Comparison of ENCODE assay signal across 9 cellular contexts in the genomic region with DNA sequence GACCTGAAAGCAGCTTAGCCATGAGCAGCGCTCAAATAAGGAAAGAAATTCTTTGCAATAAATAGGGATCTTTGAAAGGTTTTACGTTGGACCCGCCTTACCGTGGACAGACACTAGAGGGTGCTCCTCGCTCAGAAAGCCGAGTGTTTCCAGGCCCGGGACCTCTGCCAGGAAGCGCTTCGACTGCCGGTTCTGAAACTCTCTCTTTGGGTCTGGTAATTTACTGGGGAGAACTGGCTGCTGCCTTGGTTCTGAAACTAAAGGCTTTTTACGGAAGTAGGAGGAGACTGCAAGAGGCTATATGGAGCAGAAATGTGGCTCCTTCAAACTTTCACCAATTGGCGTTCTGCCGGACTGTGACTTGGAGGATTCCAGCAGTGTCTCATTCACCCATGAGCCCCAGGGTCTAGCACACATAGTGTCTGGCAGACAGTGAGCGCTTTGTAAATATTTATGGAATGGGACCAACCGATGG. TPM values are rescaled to one million over a fixed set of nuclear protein-coding genes. Genes with fewer than 3 reads are reported as not detected.
DNase-seq lines count a peak whose midpoint lies in the region; ATAC-seq and TF ChIP-seq lines count a peak whose summit lies in the region.
"Had no signal": no experiment of that assay in that cellular context is flagged by ENCODE, and none has a peak within 500 bp of the region (broad histone marks: within the 10 kb centered on the region; RNA-seq: fewer than 3 reads in every experiment).

No MANE protein-coding gene starts in this region.

- no peaks in the 10 kb centered on the region for H3K9me3 Mint-ChIP-seq in activated T-cell treated with anti-CD3 and anti-CD28 coated beads, Interleukin-2, amount 50 U/mL, for 24 hours
- H3K9me3 Mint-ChIP-seq in naive B cell = no peaks in the 10 kb centered on the region

- H3K4me3 ChIP-seq in OCI-LY3 (ENCODE audit: low read length) = peak overlapping the region; percentile 73
- H3K4me3 ChIP-seq in fibroblast of lung (replicated peaks in 1 of 4; ENCODE audit: control extremely low read depth in 1 of 4, insufficient read depth in 1 of 4, low read depth in 3 of 4, low read length in 4 of 4) = peak overlapping the region; percentile 33 to 57 (median 46)

- peaks cover 58% of the 10 kb centered on the region for H3K27me3 Mint-ChIP-seq in activated T-cell treated with anti-CD3 and anti-CD28 coated beads, Interleukin-2, amount 50 U/mL, for 24 hours
- H3K27me3 Mint-ChIP-seq in naive B cell = peaks cover 47 to 59% (median 59%) of the 10 kb centered on the region in 3 donors

- H3K36me3 ChIP-seq in OCI-LY3 (replicated peaks; ENCODE audit: low read depth, low read length) = no peaks in the 10 kb centered on the region
- no peaks in the 10 kb centered on the region for H3K36me3 ChIP-seq in fibroblast of lung (ENCODE audit: control insufficient read depth, insufficient read depth, low read length)

- no peaks in the 10 kb centered on the region for H4K20me1 ChIP-seq in OCI-LY3 (ENCODE audit: insufficient read depth, low read length)
- H4K20me1 ChIP-seq in fibroblast of lung (ENCODE audit: control insufficient read depth, extremely low read depth, insufficient read depth, low read length) = no peaks in the 10 kb centered on the region

- H3K4me2 ChIP-seq in OCI-LY3 (ENCODE audit: low read length) (peak overlapping the region; percentile 74), fibroblast of lung (ENCODE audit: extremely low read depth, insufficient read depth, low read length) (peak overlapping the region; percentile 90)

- TF ChIP-seq CTCF in OCI-LY3 (IDR thresholded peaks at IDR 0.05; ENCODE audit: low read depth, low read length) (peak; percentile 77), fibroblast of lung (conservative IDR thresholded peaks at IDR 0.05 in 1 of 2, IDR thresholded peaks at IDR 0.05 in 1 of 2; ENCODE audit: low read depth in 1 of 2, low read length in 2 of 2) (peak; percentile 88 to 93)

- no peak overlapping the region for H3K27ac Mint-ChIP-seq in activated T-cell treated with anti-CD3 and anti-CD28 coated beads, Interleukin-2, amount 50 U/mL, for 24 hours
- H3K27ac Mint-ChIP-seq in naive B cell = peak overlapping the region in 2 of 6 donors; percentile 31 to 72

- no peaks in the 10 kb centered on the region for H3K9me3 ChIP-seq in OCI-LY3 (ENCODE audit: insufficient read depth, low read length)
- no peaks in the 10 kb centered on the region for H3K9me3 ChIP-seq in fibroblast of lung (ENCODE audit: control insufficient read depth, insufficient read depth, low read depth, low read length)

- H3K36me3 Mint-ChIP-seq in activated T-cell treated with anti-CD3 and anti-CD28 coated beads, Interleukin-2, amount 50 U/mL, for 24 hours (ENCODE audit: low read depth) = no peaks in the 10 kb centered on the region
- H3K36me3 Mint-ChIP-seq in naive B cell = no peaks in the 10 kb centered on the region

- ATAC-seq in naive B cell (ENCODE audit: low read depth in 2 of 2) (peak; percentile 57 to 72), GM18520 (IDR thresholded peaks at IDR 0.05; ENCODE audit: unreplicated experiment) (no peak)

- H3K4me1 Mint-ChIP-seq in activated T-cell treated with anti-CD3 and anti-CD28 coated beads, Interleukin-2, amount 50 U/mL, for 24 hours (ENCODE audit: low read depth) = peaks cover 5% of the 10 kb centered on the region
- peaks cover 4 to 8% (median 5%) of the 10 kb centered on the region in 3 donors for H3K4me1 Mint-ChIP-seq in naive B cell

- H2AFZ ChIP-seq in OCI-LY3 (ENCODE audit: low read depth, low read length) (peak overlapping the region; percentile 82), fibroblast of lung (ENCODE audit: low read length) (peak overlapping the region; percentile 75)

- DNase-seq in C1 segment of cervical spinal cord (lab: John Stamatoyannopoulos, UW) (peak in 12 of 14 donors; percentile 11 to 81 (median 60)), HK-2 (ENCODE audit: unreplicated experiment) (peak; percentile 65), fibroblast of lung (ENCODE audit: low read depth in 2 of 2) (peak; percentile 59 to 78), naive B cell (peak; percentile 46)
- peak; percentile 79 for DNase-seq in activated T-cell treated with anti-CD3 and anti-CD28 coated beads, Interleukin-2, amount 50 U/mL, for 24 hours
- DNase-seq in stimulated activated CD8-positive, alpha-beta memory T cell treated with anti-CD3 and anti-CD28 coated beads, Interleukin-7, amount 100 ng/mL, for 1 hour (ENCODE audit: low read depth in 2 of 2) = peak; percentile 49 to 52

- H3K4me3 Mint-ChIP-seq in activated T-cell treated with anti-CD3 and anti-CD28 coated beads, Interleukin-2, amount 50 U/mL, for 24 hours = peak overlapping the region; percentile 26
- peak overlapping the region in 5 of 8 donors; percentile 16 to 76 (median 51) for H3K4me3 Mint-ChIP-seq in naive B cell

- H3K27me3 ChIP-seq in OCI-LY3 (ENCODE audit: low read depth, low read length) = peaks cover 17% of the 10 kb centered on the region
- H3K27me3 ChIP-seq in fibroblast of lung (ENCODE audit: control insufficient read depth, insufficient read depth, low read length) = peaks cover 8% of the 10 kb centered on the region

- H3K4me1 ChIP-seq in OCI-LY3 (ENCODE audit: low read length) (no peaks in the 10 kb centered on the region), fibroblast of lung (ENCODE audit: control insufficient read depth, extremely low read depth, insufficient read depth, low read length) (no peaks in the 10 kb centered on the region)

- no peak overlapping the region for H3K27ac ChIP-seq in OCI-LY3 (ENCODE audit: low read length)
- no peak overlapping the region for H3K27ac ChIP-seq in fibroblast of lung (ENCODE audit: insufficient read depth, low read length)

- H3K9ac ChIP-seq in OCI-LY3 (ENCODE audit: low read length) (peak overlapping the region; percentile 49), fibroblast of lung (ENCODE audit: insufficient read depth, low read length) (no peak overlapping the region)

- no peaks in the 10 kb centered on the region for H3K79me2 ChIP-seq in OCI-LY3 (ENCODE audit: low read length)
- no peaks in the 10 kb centered on the region for H3K79me2 ChIP-seq in fibroblast of lung (ENCODE audit: control insufficient read depth, insufficient read depth, low read length)

RNA-seq across cellular contexts. Expression of a gene that starts 45.6 kb away (rescaled TPM):
- not detected in 2 replicates for total RNA-seq in fibroblast of lung
- polyA plus RNA-seq in fibroblast of lung = 0.06 TPM in 1 of 2 replicates, not detected in the other
- polyA plus RNA-seq in fibroblast of lung (2012) = not detected in 2 replicates
- polyA minus RNA-seq in fibroblast of lung (ENCODE audit: low replicate concordance) = not detected in 2 replicates
- polyA plus RNA-seq in naive B cell (ENCODE audit: low read depth in 6 of 6) = not detected

RNA-seq across cellular contexts. Expression of a gene that starts 50.6 kb away (rescaled TPM):
- total RNA-seq in fibroblast of lung = not detected in 2 replicates
- not detected in 2 replicates for polyA plus RNA-seq in fibroblast of lung
- polyA plus RNA-seq in fibroblast of lung (2012) = not detected in 2 replicates
- not detected in 2 replicates for polyA minus RNA-seq in fibroblast of lung (ENCODE audit: low replicate concordance)
- not detected for polyA plus RNA-seq in naive B cell (ENCODE audit: low read depth in 6 of 6)
- total RNA-seq: T-helper 2 cell treated with Interferon-gamma antibody and Interleukin-4, amounts not matched to agents 100 ng/mL and 5 ng/mL, for 36 hours had no signal

RNA-seq across cellular contexts. Expression of a gene that starts 51.3 kb away (rescaled TPM):
- total RNA-seq in fibroblast of lung = not detected in 2 replicates
- polyA plus RNA-seq in fibroblast of lung (not detected in 2 replicates), naive B cell (ENCODE audit: low read depth in 6 of 6) (not detected)
- not detected in 2 replicates for polyA plus RNA-seq in fibroblast of lung (2012)
- not detected in 2 replicates for polyA minus RNA-seq in fibroblast of lung (ENCODE audit: low replicate concordance)
- total RNA-seq: T-helper 2 cell treated with Interferon-gamma antibody and Interleukin-4, amounts not matched to agents 100 ng/mL and 5 ng/mL, for 36 hours had no signal

RNA-seq across cellular contexts. Expression of a gene that starts 56.6 kb away (rescaled TPM):
- 0.33 and 0.51 TPM in 2 replicates for total RNA-seq in fibroblast of lung
- 1.4 and 2.0 TPM in 2 replicates for polyA plus RNA-seq in fibroblast of lung
- 2.0 and 2.4 TPM in 2 replicates for polyA plus RNA-seq in fibroblast of lung (2012)
- 0.90 and 0.93 TPM in 2 replicates for polyA minus RNA-seq in fibroblast of lung (ENCODE audit: low replicate concordance)
- not detected for polyA plus RNA-seq in naive B cell (ENCODE audit: low read depth in 6 of 6)
- total RNA-seq: T-helper 2 cell treated with Interferon-gamma antibody and Interleukin-4, amounts not matched to agents 100 ng/mL and 5 ng/mL, for 36 hours had no signal

RNA-seq across cellular contexts. Expression of a gene that starts 56.8 kb away (rescaled TPM):
- not detected in 2 replicates for total RNA-seq in fibroblast of lung
- polyA plus RNA-seq in fibroblast of lung = not detected in 2 replicates
- not detected in 2 replicates for polyA plus RNA-seq in fibroblast of lung (2012)
- not detected in 2 replicates for polyA minus RNA-seq in fibroblast of lung (ENCODE audit: low replicate concordance)
- polyA plus RNA-seq in naive B cell (ENCODE audit: low read depth in 6 of 6) = not detected
- total RNA-seq: T-helper 2 cell treated with Interferon-gamma antibody and Interleukin-4, amounts not matched to agents 100 ng/mL and 5 ng/mL, for 36 hours had no signal
